ENCODE assay signal across 9 cellular contexts in genomic region chr20:1734269-1734858, GRCh38.
DNase-seq lines count a peak whose midpoint lies in the region; ATAC-seq and TF ChIP-seq lines count a peak whose summit lies in the region.
"Had no signal": no experiment of that assay in that cellular context is flagged by ENCODE, and none has a peak within 500 bp of the region (broad histone marks: within the 10 kb centered on the region; RNA-seq: fewer than 3 reads in every experiment).

No MANE protein-coding gene starts in this region.

- H3K27me3 Mint-ChIP-seq in T-cell: no peaks in the 10 kb centered on the region

- H3K9me3 Mint-ChIP-seq in T-cell: no peaks in the 10 kb centered on the region
- H3K9me3 Mint-ChIP-seq: naive B cell had no signal

- ATAC-seq in T-cell (replicated peaks in 1 of 4) (peak; percentile 76 to 82 (median 78)), GM21737 (IDR thresholded peaks at IDR 0.05; ENCODE audit: unreplicated experiment) (no peak), HG02678 (IDR thresholded peaks at IDR 0.05; ENCODE audit: unreplicated experiment) (no peak), HG03045 (IDR thresholded peaks at IDR 0.05; ENCODE audit: unreplicated experiment) (no peak)

- H3K4me3 Mint-ChIP-seq in T-cell: no peak overlapping the region
- H3K4me3 Mint-ChIP-seq: naive B cell had no signal

- H3K27ac ChIP-seq in C4-2B: no peak overlapping the region

- CTCF ChIA-PET in T-cell (lab: Charles Lee): interaction anchor here (0.7 to 2.1 kb wide), 11 partner anchors 30 to 231 kb away, joined by 3 to 11 read pairs (median 5); no protein-coding TSS in a partner anchor

- POLR2A ChIA-PET in T-cell (lab: Charles Lee): no interaction called here

- H3K4me3 ChIP-seq in GM12875 (ENCODE audit: low read depth, low read length): no peak overlapping the region

- H3K4me1 Mint-ChIP-seq in T-cell: peaks cover 5 to 10% (median 8%) of the 10 kb centered on the region in 3 donors

- H3K27ac Mint-ChIP-seq in T-cell: peak overlapping the region; percentile 38 to 68

- TF ChIP-seq CTCF in C4-2B (conservative IDR thresholded peaks at IDR 0.05): peak; percentile 42
- peak; percentile 39; the same call in 1 of the 2 replicates for TF ChIP-seq CTCF in GM12875 (IDR thresholded peaks at IDR 0.05; ENCODE audit: borderline replicate concordance, insufficient read depth, low read depth, low read length)

- H3K36me3 Mint-ChIP-seq in T-cell: no peaks in the 10 kb centered on the region
- H3K36me3 Mint-ChIP-seq: naive B cell had no signal

- DNase-seq in T-cell (peak in 17 of 34 experiments; percentile 7 to 34 (median 16)), globus pallidus (ENCODE audit: low spot score) (peak; percentile 60), amniotic stem cell (lab: John Stamatoyannopoulos, UW) (no peak)
- DNase-seq: naive B cell had no signal

Comparison
In these comparisons a context has a peak if more than half of its experiments do, and no peak if none do; other contexts are left out.
1. ATAC-seq: peak in T-cell (4 of 4); none in GM21737 (single experiment), HG02678 (single experiment) and HG03045 (single experiment).